8 cellular contexts compared by ENCODE assay signal in genomic region chr21:27893619-27894018, GRCh38.
DNase-seq lines count a peak whose midpoint lies in the region; FAIRE-seq and TF ChIP-seq lines count a peak whose summit lies in the region.
"Not testable (repeated sequence)": the region's sequence is repeated elsewhere in the genome, so short reads cannot be mapped to it uniquely, and the experiment has no call there.

No MANE protein-coding gene starts in this region.

- H3K36me3 ChIP-seq in brain microvascular endothelial cell (replicated peaks): not testable (repeated sequence)

- DNase-seq in ELR (ENCODE audit: low read depth) (peak; percentile 13), RCC 7860 (ENCODE audit: low spot score) (peak; percentile 63), brain microvascular endothelial cell (peak; percentile 7), dermis blood vessel endothelial cell (peak; percentile 19), fibroblast of peridontal ligament (ENCODE audit: extremely low read depth) (peak; percentile 6), iris pigment epithelial cell (ENCODE audit: low read depth) (peak; percentile 64), pons (ENCODE audit: low spot score) (peak; percentile 15), superior temporal gyrus (ENCODE audit: extremely low spot score) (peak; percentile 18)

- not testable (repeated sequence) for H3K4me3 ChIP-seq in brain microvascular endothelial cell (ENCODE audit: low read depth, low read length)

- H3K27ac ChIP-seq in brain microvascular endothelial cell: not testable (repeated sequence)

- in situ Hi-C loops in brain microvascular endothelial cell (cut with HindIII; ENCODE audit: low pct_ligation_motif_present, low sequenced_read_pairs): not testable (repeated sequence)

- not testable (repeated sequence) for H3K27me3 ChIP-seq in brain microvascular endothelial cell (replicated peaks)

- FAIRE-seq in RCC 7860 (lab: Jason Lieb, UNC): peak; percentile 69

- not testable (repeated sequence) for TF ChIP-seq CTCF in brain microvascular endothelial cell (IDR thresholded peaks at IDR 0.05; ENCODE audit: low read depth, low read length, missing control alignments)

Comparison
In these comparisons a context has a peak if more than half of its experiments do, and no peak if none do; other contexts are left out.
1. DNase-seq: peak in every context shown above with its lines; median percentile 64 in iris pigment epithelial cell; 63 in RCC 7860; 19 in dermis blood vessel endothelial cell; 18 in superior temporal gyrus; 15 in pons; 13 in ELR; 7 in brain microvascular endothelial cell; 6 in fibroblast of peridontal ligament.